Comparison of ENCODE assay signal across 1 cellular context in genomic region chr16:88842308-88842756, GRCh38.
TF ChIP-seq lines count a peak whose summit lies in the region.

No MANE protein-coding gene starts in this region.

TF ChIP-seq in H1, 55 proteins besides CTCF, POLR2A, EP300 and RAD21:
- TF ChIP-seq BACH1 (IDR thresholded peaks at IDR 0.05; ENCODE audit: low read length) (no peak), TCF12 (IDR thresholded peaks at IDR 0.05; ENCODE audit: low read depth, low read length) (no peak), BCL11A (IDR thresholded peaks at IDR 0.05; ENCODE audit: low read depth in 2 of 2, low read length in 2 of 2) (no peak)
